ENCODE assay signal across 8 cellular contexts in genomic region chr17:28901866-28902818, GRCh38. TPM values are rescaled to one million over a fixed set of nuclear protein-coding genes. Genes with fewer than 3 reads are reported as not detected.
DNase-seq lines count a peak whose midpoint lies in the region; ATAC-seq and TF ChIP-seq lines count a peak whose summit lies in the region.

No MANE protein-coding gene starts in this region.

- in situ Hi-C loops in gastrocnemius medialis (cut with MboI; ENCODE audit: low sequenced_read_pairs in 4 of 4), result no loop called here

- peaks cover 7% of the 10 kb centered on the region for H3K36me3 ChIP-seq in CD8-positive, alpha-beta T cell (ENCODE audit: insufficient read depth, low read length)
- H3K36me3 ChIP-seq in gastrocnemius medialis, result peaks cover 0 to 13% of the 10 kb centered on the region in 2 donors

- intact Hi-C loops in CD8-positive, alpha-beta T cell (cut with DNase I, micrococcal nuclease), result loop anchor here (2.0 to 5.0 kb wide), 4 partner anchors 47 to 255 kb away; partner anchors contain the start of genes BLTP2 (in 2 of the 2), ERAL1 (in 1 of the 2), RPL23A (in 1 of the 2) and TLCD1 (in 1 of the 2)
- intact Hi-C loops in gastrocnemius medialis (cut with DNase I; ENCODE audit: low total_unique reads), result loop anchor here (2.0 kb wide), 2 partner anchors 49 to 139 kb away; partner anchors contain the start of gene PHF12

- peak overlapping the region; percentile 93 for H3K4me3 Mint-ChIP-seq in CD8-positive, alpha-beta T cell

- H3K27ac ChIP-seq in CD8-positive, alpha-beta T cell (ENCODE audit: low read depth, low read length), result peak overlapping the region; percentile 62
- peak overlapping the region; percentile 90 for H3K27ac ChIP-seq in RWPE1
- peak overlapping the region; percentile 68 to 83 (median 80) for H3K27ac ChIP-seq in gastrocnemius medialis

- H3K9me3 Mint-ChIP-seq in CD8-positive, alpha-beta T cell, result no peaks in the 10 kb centered on the region

- H3K9me3 ChIP-seq in CD8-positive, alpha-beta T cell (ENCODE audit: low read length), result no peaks in the 10 kb centered on the region
- H3K9me3 ChIP-seq in gastrocnemius medialis, result no peaks in the 10 kb centered on the region

- POLR2A ChIA-PET in CD8-positive, alpha-beta T cell (lab: Charles Lee), result interaction anchor here (0.8 to 2.2 kb wide), 9 partner anchors 8 to 182 kb away, joined by 3 to 12 read pairs (median 4); partner anchors contain the start of genes PHF12 and RPL23A
- POLR2A ChIA-PET in RWPE1 (lab: Yijun Ruan, JAX; ENCODE audit: low non-redundant PET), result interaction anchor here (0.6 kb wide), 1 partner anchor 35 kb away, joined by 3 read pairs; no protein-coding TSS in a partner anchor

- peaks cover 42% of the 10 kb centered on the region for H3K36me3 Mint-ChIP-seq in CD8-positive, alpha-beta T cell

- peak in 6 of 7 experiments; percentile 34 to 71 (median 50) for DNase-seq in CD8-positive, alpha-beta T cell
- DNase-seq in HuH-7.5 (ENCODE audit: low spot score), result peak; percentile 84
- peak; percentile 24 for DNase-seq in RWPE1 (ENCODE audit: low spot score)
- DNase-seq in activated naive CD8-positive, alpha-beta T cell treated with anti-CD3 and anti-CD28 coated beads, Interleukin-2, amount 50 U/mL, for 16 hours (ENCODE audit: low read depth, low spot score), result peak; percentile 6
- DNase-seq in hepatic stellate cell (ENCODE audit: low spot score), result peak; percentile 55
- DNase-seq in gastrocnemius medialis, result peak in 1 of 2 donors; percentile 18

- no peaks in the 10 kb centered on the region for H3K27me3 Mint-ChIP-seq in CD8-positive, alpha-beta T cell (ENCODE audit: low read depth)

- peak in 1 of 2 donors; percentile 22 for TF ChIP-seq POLR2A in gastrocnemius medialis (IDR thresholded peaks at IDR 0.05)

- peak; percentile 33 for ATAC-seq in CD8-positive, alpha-beta T cell
- ATAC-seq in GM21423 (IDR thresholded peaks at IDR 0.05; ENCODE audit: unreplicated experiment), result peak; percentile 31
- peak; percentile 45 to 53 for ATAC-seq in gastrocnemius medialis
- no peak for ATAC-seq in HG02840 (IDR thresholded peaks at IDR 0.05; ENCODE audit: low FRiP score, unreplicated experiment)

- no peak for TF ChIP-seq CTCF in CD8-positive, alpha-beta T cell (IDR thresholded peaks at IDR 0.05)
- no peak for TF ChIP-seq CTCF in RWPE1 (conservative IDR thresholded peaks at IDR 0.05; ENCODE audit: low read depth)
- no peak for TF ChIP-seq CTCF in gastrocnemius medialis (IDR thresholded peaks at IDR 0.05 in 4 of 5, conservative IDR thresholded peaks at IDR 0.05 in 1 of 5)

- H3K4me1 Mint-ChIP-seq in CD8-positive, alpha-beta T cell (ENCODE audit: low read depth), result peaks cover 36% of the 10 kb centered on the region

- H3K4me1 ChIP-seq in CD8-positive, alpha-beta T cell (ENCODE audit: insufficient read depth, low read length), result peaks cover 34% of the 10 kb centered on the region
- H3K4me1 ChIP-seq in gastrocnemius medialis, result peaks cover 16 to 27% of the 10 kb centered on the region in 2 donors

- H3K27me3 ChIP-seq in CD8-positive, alpha-beta T cell (ENCODE audit: insufficient read depth, low read length), result no peaks in the 10 kb centered on the region
- no peaks in the 10 kb centered on the region for H3K27me3 ChIP-seq in gastrocnemius medialis

- CTCF ChIA-PET in CD8-positive, alpha-beta T cell (lab: Charles Lee), result interaction anchor here (0.5 to 11.1 kb wide), 17 partner anchors 8 to 182 kb away, joined by 3 to 95 read pairs (median 5); partner anchors contain the start of genes FAM222B, PHF12, RPL23A and TLCD1
- CTCF ChIA-PET in RWPE1 (lab: Yijun Ruan, JAX), result interaction anchor here (0.6 to 2.5 kb wide), 6 partner anchors 8 to 318 kb away, joined by 3 to 13 read pairs (median 3); no protein-coding TSS in a partner anchor

- H3K4me3 ChIP-seq in CD8-positive, alpha-beta T cell (ENCODE audit: low read depth, low read length), result peak overlapping the region; percentile 71
- H3K4me3 ChIP-seq in gastrocnemius medialis, result peak overlapping the region; percentile 61 to 84 (median 70)

- peak overlapping the region; percentile 90 for H3K27ac Mint-ChIP-seq in CD8-positive, alpha-beta T cell

RNA-seq across cellular contexts. Expression of gene DHRS13, which starts 0.7 kb away (rescaled TPM):
- 10 to 100 TPM; 27.3 to 30.9 TPM for total RNA-seq in CD8-positive, alpha-beta T cell
- total RNA-seq in gastrocnemius medialis, result 1 to 10 TPM in 3 of 4 donors, under 1 TPM in 1; 0.25 to 3.7 (median 2.4) TPM

RNA-seq across cellular contexts. Expression of gene FLOT2, which starts 4.6 kb away (rescaled TPM):
- total RNA-seq in CD8-positive, alpha-beta T cell, result 10 to 100 TPM; 69.7 to 71.6 TPM
- total RNA-seq in gastrocnemius medialis, result 10 to 100 TPM; 15.3 to 37.9 (median 28.4) TPM

RNA-seq across cellular contexts. Expression of gene ERAL1, which starts 47.3 kb away (rescaled TPM):
- 10 to 100 TPM; 20.0 to 21.2 TPM for total RNA-seq in CD8-positive, alpha-beta T cell
- total RNA-seq in gastrocnemius medialis, result 10 to 100 TPM; 35.1 to 69.2 (median 64.1) TPM

RNA-seq across cellular contexts. Expression of gene PHF12, which starts 49.2 kb away (rescaled TPM):
- total RNA-seq in CD8-positive, alpha-beta T cell, result 100 to 1,000 TPM; 294 to 297 TPM
- total RNA-seq in gastrocnemius medialis, result 10 to 100 TPM; 22.1 to 37.3 (median 24.2) TPM

RNA-seq across cellular contexts. Expression of gene FAM222B, which starts 59.6 kb away (rescaled TPM):
- total RNA-seq in CD8-positive, alpha-beta T cell, result 10 to 100 TPM; 20.2 to 20.6 TPM
- total RNA-seq in gastrocnemius medialis, result 10 to 100 TPM; 36.2 to 82.6 (median 66.8) TPM

Comparison
In these comparisons a context has a peak if more than half of its experiments do, and no peak if none do; other contexts are left out.
1. RNA of gene DHRS13, which starts 0.7 kb away (total RNA-seq): 27.3 to 30.9 TPM in CD8-positive, alpha-beta T cell; 0.25 to 3.7 TPM in gastrocnemius medialis; every median in the first group is over 4 times any median in the second.
2. Peak in every context shown above with its lines, with median percentiles within 50 percentile points of each other: H3K27ac ChIP-seq.